ENCODE assay signal across 8 cellular contexts in the genomic region with DNA sequence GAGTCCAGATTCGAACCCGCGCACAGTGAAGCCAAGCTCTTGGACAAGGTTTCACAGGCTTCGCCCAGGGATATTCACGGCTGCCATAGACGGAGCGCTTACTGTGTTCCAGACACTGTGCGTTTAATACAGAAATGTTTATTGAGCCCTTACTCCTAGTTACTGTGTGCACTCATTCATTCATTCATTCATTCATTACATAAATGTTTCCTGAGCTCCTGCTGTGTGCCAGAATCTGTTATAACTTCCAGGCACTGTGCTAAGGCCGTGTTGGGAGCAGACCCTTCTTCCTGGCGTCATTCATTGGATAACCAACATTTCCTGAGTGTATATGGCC. TPM values are rescaled to one million over a fixed set of nuclear protein-coding genes. Genes with fewer than 3 reads are reported as not detected.
DNase-seq lines count a peak whose midpoint lies in the region; ATAC-seq lines count a peak whose summit lies in the region.

No MANE protein-coding gene starts in this region.

- intact Hi-C loops in CD4-positive, alpha-beta memory T cell (cut with micrococcal nuclease): loop anchor here (5.0 to 10.0 kb wide), 4 partner anchors 41 to 537 kb away; no protein-coding TSS in a partner anchor
- intact Hi-C loops in posterior vena cava (cut with DNase I): loop anchor here in 1 of 2 donors (5.0 to 10.0 kb wide), 2 partner anchors 104 to 147 kb away; no protein-coding TSS in a partner anchor

- no peaks in the 10 kb centered on the region for H3K36me3 ChIP-seq in CD4-positive, alpha-beta memory T cell (ENCODE audit: insufficient read depth, low read length)
- peaks cover 5% of the 10 kb centered on the region for H3K36me3 ChIP-seq in NT2/D1 (ENCODE audit: insufficient read depth, insufficient read length, low read length)
- H3K36me3 ChIP-seq in endocrine pancreas (ENCODE audit: control insufficient read depth, insufficient read depth, low read length): no peaks in the 10 kb centered on the region
- H3K36me3 ChIP-seq in neuronal stem cell (replicated peaks in 1 of 2; ENCODE audit: control insufficient read depth in 2 of 2, insufficient read depth in 2 of 2, low read length in 2 of 2): no peaks in the 10 kb centered on the region

- peak in 1 of 5 donors; percentile 50 for DNase-seq in CD4-positive, alpha-beta memory T cell
- no peak for DNase-seq in NT2/D1 (ENCODE audit: low read depth, low spot score)
- no peak for DNase-seq in neuronal stem cell (ENCODE audit: low spot score)
- no peak for DNase-seq in cerebellar nuclear complex (lab: John Stamatoyannopoulos, UW)
- no peak for DNase-seq in COLO829 (ENCODE audit: low spot score)
- no peak for DNase-seq in posterior vena cava (ENCODE audit: low spot score)

- ATAC-seq in HG03565 (IDR thresholded peaks at IDR 0.05; ENCODE audit: unreplicated experiment): no peak

- H3K4me2 ChIP-seq in neuronal stem cell (ENCODE audit: insufficient read depth, low read length, poor library complexity, severe bottlenecking): peak overlapping the region; percentile 79

- H3K4me1 ChIP-seq in CD4-positive, alpha-beta memory T cell (ENCODE audit: insufficient read depth, low read length): peaks cover 39% of the 10 kb centered on the region
- H3K4me1 ChIP-seq in NT2/D1 (ENCODE audit: insufficient read depth, insufficient read length) (no peaks in the 10 kb centered on the region), endocrine pancreas (ENCODE audit: control insufficient read depth, insufficient read depth, low read length) (peaks cover 10% of the 10 kb centered on the region), neuronal stem cell (ENCODE audit: control insufficient read depth in 2 of 2, insufficient read depth in 1 of 2, low read depth in 1 of 2, low read length in 2 of 2) (peaks cover 11 to 13% of the 10 kb centered on the region in 2 donors)

- peaks cover 33 to 56% (median 40%) of the 10 kb centered on the region in 4 donors for H3K4me1 Mint-ChIP-seq in CD4-positive, alpha-beta memory T cell

- no peaks in the 10 kb centered on the region for H3K27me3 ChIP-seq in CD4-positive, alpha-beta memory T cell (ENCODE audit: insufficient read depth, low read length)
- H3K27me3 ChIP-seq in NT2/D1 (ENCODE audit: insufficient read depth, insufficient read length): no peaks in the 10 kb centered on the region
- no peaks in the 10 kb centered on the region for H3K27me3 ChIP-seq in endocrine pancreas (ENCODE audit: control insufficient read depth, insufficient read depth, low read length)
- H3K27me3 ChIP-seq in neuronal stem cell (ENCODE audit: control insufficient read depth in 3 of 3, insufficient read depth in 3 of 3, low read depth in 1 of 3, low read length in 3 of 3): peaks cover 0 to 3% (median 0%) of the 10 kb centered on the region in 3 experiments

- H2BK12ac ChIP-seq in neuronal stem cell (ENCODE audit: low read length): no peak overlapping the region

- no peak overlapping the region for H4K8ac ChIP-seq in neuronal stem cell (ENCODE audit: low read depth, low read length)

- no peak overlapping the region for H2BK120ac ChIP-seq in neuronal stem cell (ENCODE audit: low read depth, low read length)

- peak overlapping the region; percentile 6 for H2AK5ac ChIP-seq in neuronal stem cell (ENCODE audit: low read depth, low read length)

- no peak overlapping the region for H3K14ac ChIP-seq in neuronal stem cell (ENCODE audit: low read length)

- peak overlapping the region; percentile 81 to 93 (median 89) for H3K27ac Mint-ChIP-seq in CD4-positive, alpha-beta memory T cell

- H3K27ac ChIP-seq in CD4-positive, alpha-beta memory T cell (ENCODE audit: low read depth, low read length): no peak overlapping the region
- H3K27ac ChIP-seq in neuronal stem cell (replicated peaks; ENCODE audit: low read length): no peak overlapping the region

- no peaks in the 10 kb centered on the region for H3K9me3 Mint-ChIP-seq in CD4-positive, alpha-beta memory T cell

- H2BK15ac ChIP-seq in neuronal stem cell (ENCODE audit: low read length): no peak overlapping the region

- H3K9ac ChIP-seq in NT2/D1 (ENCODE audit: insufficient read length, low read depth) (peak overlapping the region; percentile 74), endocrine pancreas (ENCODE audit: control insufficient read depth, insufficient read depth, low read length) (peak overlapping the region; percentile 57), neuronal stem cell (ENCODE audit: low read depth, low read length, poor library complexity) (no peak overlapping the region)

- H4K91ac ChIP-seq in neuronal stem cell (ENCODE audit: low read depth, low read length, poor library complexity): no peak overlapping the region

- peak overlapping the region; percentile 87 to 92 (median 88) for H3K4me3 Mint-ChIP-seq in CD4-positive, alpha-beta memory T cell

- peak overlapping the region; percentile 19 for H2BK5ac ChIP-seq in neuronal stem cell (ENCODE audit: low read length)

- no peak overlapping the region for H3K4ac ChIP-seq in neuronal stem cell (ENCODE audit: low read length)

- H3K9me3 ChIP-seq in CD4-positive, alpha-beta memory T cell (ENCODE audit: control insufficient read depth in 1 of 2, low read length in 2 of 2): no peaks in the 10 kb centered on the region
- H3K9me3 ChIP-seq in NT2/D1 (ENCODE audit: insufficient read depth, low read length) (no peaks in the 10 kb centered on the region), endocrine pancreas (ENCODE audit: control insufficient read depth, low read length) (no peaks in the 10 kb centered on the region), neuronal stem cell (replicated peaks in 1 of 2; ENCODE audit: control insufficient read depth in 2 of 2, insufficient read depth in 1 of 2, low read depth in 1 of 2, low read length in 2 of 2) (no peaks in the 10 kb centered on the region)

- CTCF ChIA-PET in CD4-positive, alpha-beta memory T cell (lab: Charles Lee; ENCODE audit: partially characterized antibody): interaction anchor here (0.8 to 1.3 kb wide), 5 partner anchors 42 to 431 kb away, joined by 3 to 7 read pairs (median 3); no protein-coding TSS in a partner anchor

- H3K79me1 ChIP-seq in neuronal stem cell (ENCODE audit: low read depth, low read length): no peaks in the 10 kb centered on the region

- no CpG with 5 or more reads among the region's 10 CpGs for WGBS in neuronal stem cell (ENCODE audit: extremely low coverage in 2 of 2, insufficient read length in 2 of 2, insufficient replicate concordance in 1 of 2), 2 donors

- H3K18ac ChIP-seq in neuronal stem cell (ENCODE audit: low read length): peak overlapping the region; percentile 98

- POLR2A ChIA-PET in CD4-positive, alpha-beta memory T cell (lab: Charles Lee; ENCODE audit: partially characterized antibody): interaction anchor here (0.6 to 1.1 kb wide), 3 partner anchors 25 to 322 kb away, joined by 3 to 4 read pairs (median 3); no protein-coding TSS in a partner anchor

- peak overlapping the region; percentile 8 to 36 for H3K4me3 ChIP-seq in CD4-positive, alpha-beta memory T cell (ENCODE audit: low read length in 2 of 2)
- H3K4me3 ChIP-seq in NT2/D1 (ENCODE audit: insufficient read length, low read depth): peak overlapping the region; percentile 43
- peak overlapping the region; percentile 37 for H3K4me3 ChIP-seq in endocrine pancreas (ENCODE audit: control insufficient read depth, insufficient read depth, low read length)
- peak overlapping the region; percentile 73 to 80 for H3K4me3 ChIP-seq in neuronal stem cell (ENCODE audit: low read length in 2 of 2)

- peak overlapping the region; percentile 91 for H2AFZ ChIP-seq in neuronal stem cell (ENCODE audit: low read length)

- H3K27me3 Mint-ChIP-seq in CD4-positive, alpha-beta memory T cell: no peaks in the 10 kb centered on the region

- peaks cover 0 to 14% of the 10 kb centered on the region in 2 donors for H3K36me3 Mint-ChIP-seq in CD4-positive, alpha-beta memory T cell

- H3K23ac ChIP-seq in neuronal stem cell (ENCODE audit: low read depth, low read length, poor library complexity): no peak overlapping the region

RNA-seq across cellular contexts. Expression of a gene that starts 0.7 kb away (rescaled TPM):
- 100 to 1,000 TPM; 150 to 156 TPM for total RNA-seq in CD4-positive, alpha-beta memory T cell
- 10 to 100 TPM in 1 of 2 donors, 1 to 10 TPM in 1; 3.8 to 12.4 TPM for polyA plus RNA-seq in CD4-positive, alpha-beta memory T cell
- 32.5 TPM for polyA plus RNA-seq in neuronal stem cell (2013, experiment 1 of 2)
- 31.8 TPM for polyA plus RNA-seq in neuronal stem cell (2013, experiment 2 of 2)
- total RNA-seq in posterior vena cava: 100 to 1,000 TPM; 133 to 176 TPM

Comparison
In these comparisons a context has a peak if more than half of its experiments do, and no peak if none do; other contexts are left out.
1. H3K4me3 ChIP-seq: peak in every context shown above with its lines; median percentile 76 in neuronal stem cell; 43 in NT2/D1; 37 in endocrine pancreas; 22 in CD4-positive, alpha-beta memory T cell.